ENCODE assay signal across 20 cellular contexts in genomic region chr18:48776641-48777025, GRCh38.
A peak's percentile ranks its signal among the peaks of the same experiment; 100 is the strongest.
DNase-seq lines count a peak whose midpoint lies in the region; ATAC-seq and TF ChIP-seq lines count a peak whose summit lies in the region.
"Had no signal": no experiment of that assay in that cellular context is flagged by ENCODE, and none has a peak within 500 bp of the region (broad histone marks: within the 10 kb centered on the region; RNA-seq: fewer than 3 reads in every experiment).

No MANE protein-coding gene starts in this region.

- no peak for TF ChIP-seq CTCF in KMS-11 (conservative IDR thresholded peaks at IDR 0.05; ENCODE audit: low read depth, low read length)
- no peak for TF ChIP-seq CTCF in mesothelial cell of epicardium (IDR thresholded peaks at IDR 0.05; ENCODE audit: unreplicated experiment)

- H3K27ac Mint-ChIP-seq in mesothelial cell of epicardium = peak overlapping the region; percentile 34
- H3K27ac Mint-ChIP-seq: activated naive CD8-positive, alpha-beta T cell treated with anti-CD3 and anti-CD28 coated beads for 36 hours; nephron progenitor cell had no signal

- H3K36me3 Mint-ChIP-seq in mesothelial cell of epicardium = peaks cover 11% of the 10 kb centered on the region
- H3K36me3 Mint-ChIP-seq: activated naive CD8-positive, alpha-beta T cell treated with anti-CD3 and anti-CD28 coated beads for 36 hours had no signal

- H3K4me3 Mint-ChIP-seq in mesothelial cell of epicardium = no peak overlapping the region
- H3K4me3 Mint-ChIP-seq: activated naive CD8-positive, alpha-beta T cell treated with anti-CD3 and anti-CD28 coated beads for 36 hours; nephron progenitor cell had no signal

- no peaks in the 10 kb centered on the region for H3K27me3 ChIP-seq in KMS-11 (ENCODE audit: insufficient read depth, low read depth)
- H3K27me3 ChIP-seq: body of pancreas, SJSA1, suprapubic skin had no signal

- peaks cover 61% of the 10 kb centered on the region for H3K4me1 Mint-ChIP-seq in mesothelial cell of epicardium

- DNase-seq in D341Med (ENCODE audit: low spot score) = peak; percentile 70
- DNase-seq in mesothelial cell of epicardium (ENCODE audit: low spot score in 2 of 2, unreplicated experiment in 2 of 2) = no peak
- no peak for DNase-seq in NCI-H146 (lab: John Stamatoyannopoulos, UW)
- DNase-seq in activated T-cell treated with anti-CD3 and anti-CD28 coated beads for 4 hours = no peak
- DNase-seq in globus pallidus (ENCODE audit: low spot score) = no peak

- H3K27ac ChIP-seq in KMS-11 (peak overlapping the region; percentile 50; the same call in 1 of the 2 replicates), cingulate gyrus (ENCODE audit: low read depth, low read length) (peak overlapping the region; percentile 47)
- H3K27ac ChIP-seq: body of pancreas, C4-2B, HL-60, PC-9, SJSA1, suprapubic skin, VCaP had no signal

- no peaks in the 10 kb centered on the region for H3K27me3 Mint-ChIP-seq in mesothelial cell of epicardium (ENCODE audit: low read depth)
- H3K27me3 Mint-ChIP-seq: T-helper 17 cell had no signal

- H2AFZ ChIP-seq in KMS-11 (ENCODE audit: low read depth) = no peak overlapping the region
- H2AFZ ChIP-seq: PC-9 had no signal

- H3K79me2 ChIP-seq in KMS-11 (ENCODE audit: insufficient read depth, low read depth) = no peaks in the 10 kb centered on the region

- no peaks in the 10 kb centered on the region for H4K20me1 ChIP-seq in KMS-11 (ENCODE audit: insufficient read depth)

- peak overlapping the region; percentile 44 for H3K4me2 ChIP-seq in KMS-11
- H3K4me2 ChIP-seq: PC-9 had no signal

- ATAC-seq in GM21515 (IDR thresholded peaks at IDR 0.05; ENCODE audit: unreplicated experiment) = no peak

- peaks cover 8% of the 10 kb centered on the region for H3K9me3 Mint-ChIP-seq in mesothelial cell of epicardium
- H3K9me3 Mint-ChIP-seq: activated naive CD8-positive, alpha-beta T cell treated with anti-CD3 and anti-CD28 coated beads for 36 hours; nephron progenitor cell had no signal

- no peak overlapping the region for H3K9ac ChIP-seq in KMS-11

- no peak overlapping the region for H3K4me3 ChIP-seq in KMS-11 (IDR thresholded peaks at IDR 0.05; ENCODE audit: insufficient read depth, low read depth, low read length)
- H3K4me3 ChIP-seq: body of pancreas, HAP-1, mucosa of descending colon, PC-9, SJSA1, suprapubic skin had no signal

- H3K4me1 ChIP-seq in KMS-11 (ENCODE audit: low read depth, poor library complexity, severe bottlenecking) = peaks cover 41% of the 10 kb centered on the region
- H3K4me1 ChIP-seq: HAP-1 had no signal

- H3K36me3 ChIP-seq in KMS-11 (ENCODE audit: insufficient read depth) = no peaks in the 10 kb centered on the region
- H3K36me3 ChIP-seq: HAP-1, suprapubic skin had no signal
